1 cellular context compared by ENCODE assay signal in genomic region chr14:99721792-99722516, GRCh38.
A peak's percentile ranks its signal among the peaks of the same experiment; 100 is the strongest.
TF ChIP-seq lines count a peak whose summit lies in the region.

No MANE protein-coding gene starts in this region.

TF ChIP-seq in HepG2, 621 proteins besides CTCF, POLR2A, EP300 and RAD21:
- TF ChIP-seq ZFP91 (CRISPR knock-in tag; IDR thresholded peaks at IDR 0.05; ENCODE audit: borderline replicate concordance) (no peak), ZNF768 (CRISPR knock-in tag; IDR thresholded peaks at IDR 0.05) (peak; percentile 54; the same call in 1 of the 2 replicates)
